12 cellular contexts compared by ENCODE assay signal in the genomic region with DNA sequence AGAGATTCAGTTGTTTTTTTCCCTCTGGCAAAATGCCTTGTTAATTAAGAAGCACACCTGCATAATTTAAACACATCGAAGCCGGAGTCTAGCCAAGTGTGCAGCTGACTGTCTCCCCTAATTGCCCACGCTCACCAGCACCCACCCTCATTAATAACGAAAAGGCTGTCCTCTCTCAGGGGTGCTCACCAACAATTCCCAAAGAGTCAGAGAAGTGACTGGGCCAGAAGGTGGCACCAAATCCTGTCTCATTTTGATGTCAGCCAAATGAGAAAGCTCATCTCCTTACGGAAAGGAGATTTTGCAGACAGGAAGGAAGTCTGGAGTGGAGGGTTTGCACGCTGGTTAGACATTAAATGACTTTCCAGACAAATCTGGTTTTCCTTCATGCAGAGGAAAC.
DNase-seq lines count a peak whose midpoint lies in the region; ATAC-seq, FAIRE-seq and TF ChIP-seq lines count a peak whose summit lies in the region.
"Had no signal": no experiment of that assay in that cellular context is flagged by ENCODE, and none has a peak within 500 bp of the region (broad histone marks: within the 10 kb centered on the region; RNA-seq: fewer than 3 reads in every experiment).

No MANE protein-coding gene starts in this region.

- no peak overlapping the region for H3K27ac Mint-ChIP-seq in activated CD4-positive, alpha-beta memory T cell treated with anti-CD3 and anti-CD28 coated beads, Interleukin-2, amount 10 ng/mL, durations not matched to agents 7 days and 5 days
- H3K27ac Mint-ChIP-seq: activated naive CD4-positive, alpha-beta T cell treated with anti-CD3 and anti-CD28 coated beads, Interleukin-2, amount 50 U/mL, for 24 hours had no signal

- no peak for ATAC-seq in HG02759 (IDR thresholded peaks at IDR 0.05; ENCODE audit: unreplicated experiment)

- H3K79me2 ChIP-seq in MM.1S (ENCODE audit: low read length): no peaks in the 10 kb centered on the region

- no peaks in the 10 kb centered on the region for H3K36me3 Mint-ChIP-seq in activated CD4-positive, alpha-beta memory T cell treated with anti-CD3 and anti-CD28 coated beads, Interleukin-2, amount 10 ng/mL, durations not matched to agents 7 days and 5 days (ENCODE audit: low read depth)
- H3K36me3 Mint-ChIP-seq: activated naive CD4-positive, alpha-beta T cell treated with anti-CD3 and anti-CD28 coated beads, Interleukin-2, amount 50 U/mL, for 24 hours had no signal

- CTCF ChIA-PET in activated CD4-positive, alpha-beta memory T cell treated with anti-CD3 and anti-CD28 coated beads, Interleukin-2, amount 10 ng/mL, durations not matched to agents 7 days and 5 days (lab: Charles Lee): no interaction called here

- no peaks in the 10 kb centered on the region for H3K4me1 ChIP-seq in MM.1S (ENCODE audit: low read length)
- H3K4me1 ChIP-seq in kidney (ENCODE audit: control insufficient read depth in 1 of 2, insufficient read depth in 1 of 2, low read depth in 1 of 2, low read length in 2 of 2): peaks cover 0 to 3% of the 10 kb centered on the region in 2 donors
- H3K4me1 ChIP-seq: prostate gland had no signal

- H3K9me3 Mint-ChIP-seq in activated CD4-positive, alpha-beta memory T cell treated with anti-CD3 and anti-CD28 coated beads, Interleukin-2, amount 10 ng/mL, durations not matched to agents 7 days and 5 days: no peaks in the 10 kb centered on the region
- H3K9me3 Mint-ChIP-seq: activated naive CD4-positive, alpha-beta T cell treated with anti-CD3 and anti-CD28 coated beads, Interleukin-2, amount 50 U/mL, for 24 hours had no signal

- no peak overlapping the region for H3K4me2 ChIP-seq in MM.1S (ENCODE audit: low read depth, low read length)

- H4K20me1 ChIP-seq in MM.1S (ENCODE audit: insufficient read depth, low read length): no peaks in the 10 kb centered on the region

- H3K27me3 ChIP-seq in MM.1S (replicated peaks; ENCODE audit: insufficient read depth, low read length): no peaks in the 10 kb centered on the region

- H3K4me3 ChIP-seq in MM.1S (ENCODE audit: low read length) (no peak overlapping the region), kidney (ENCODE audit: low read length in 2 of 2) (no peak overlapping the region)
- H3K4me3 ChIP-seq: prostate gland had no signal

- intact Hi-C loops in kidney (cut with DNase I): no loop called here

- H3K4me3 Mint-ChIP-seq in activated CD4-positive, alpha-beta memory T cell treated with anti-CD3 and anti-CD28 coated beads, Interleukin-2, amount 10 ng/mL, durations not matched to agents 7 days and 5 days: no peak overlapping the region
- H3K4me3 Mint-ChIP-seq: activated naive CD4-positive, alpha-beta T cell treated with anti-CD3 and anti-CD28 coated beads, Interleukin-2, amount 50 U/mL, for 24 hours had no signal

- DNase-seq in DMS114 treated with DMSO at 0.1 percent for 48 hours (lab: John Stamatoyannopoulos, UW; ENCODE audit: unreplicated experiment): peak; percentile 23
- DNase-seq in MM.1S: no peak
- peak; percentile 46 for DNase-seq in SW480 (ENCODE audit: low spot score)
- DNase-seq in kidney: no peak
- DNase-seq in activated naive CD4-positive, alpha-beta T cell (lab: John Stamatoyannopoulos, UW): no peak
- DNase-seq in 8988T: no peak
- DNase-seq in activated CD4-positive, alpha-beta memory T cell treated with anti-CD3 and anti-CD28 coated beads, Interleukin-2, amount 10 ng/mL, durations not matched to agents 7 days and 5 days: no peak
- DNase-seq: NCI-H226 had no signal

- H2AFZ ChIP-seq in MM.1S (ENCODE audit: low read length): no peak overlapping the region

- H3F3A ChIP-seq in MM.1S (ENCODE audit: insufficient read depth, low read length): no peaks in the 10 kb centered on the region

- H3K36me3 ChIP-seq in MM.1S (replicated peaks; ENCODE audit: insufficient read depth, low read length) (no peaks in the 10 kb centered on the region), kidney (ENCODE audit: control insufficient read depth in 1 of 2, insufficient read depth in 2 of 2, low read length in 2 of 2) (no peaks in the 10 kb centered on the region)
- H3K36me3 ChIP-seq: prostate gland had no signal

- no peaks in the 10 kb centered on the region for H3K4me1 Mint-ChIP-seq in activated CD4-positive, alpha-beta memory T cell treated with anti-CD3 and anti-CD28 coated beads, Interleukin-2, amount 10 ng/mL, durations not matched to agents 7 days and 5 days
- H3K4me1 Mint-ChIP-seq: activated naive CD4-positive, alpha-beta T cell treated with anti-CD3 and anti-CD28 coated beads, Interleukin-2, amount 50 U/mL, for 24 hours had no signal

- H3K27me3 Mint-ChIP-seq in activated CD4-positive, alpha-beta memory T cell treated with anti-CD3 and anti-CD28 coated beads, Interleukin-2, amount 10 ng/mL, durations not matched to agents 7 days and 5 days: no peaks in the 10 kb centered on the region

- no peak overlapping the region for H3K9ac ChIP-seq in MM.1S (ENCODE audit: low read length)
- H3K9ac ChIP-seq in kidney (ENCODE audit: low read length in 2 of 2): no peak overlapping the region

- H3K9me2 ChIP-seq in MM.1S (replicated peaks; ENCODE audit: insufficient read depth, low read length): no peaks in the 10 kb centered on the region

- H3K27ac ChIP-seq in MM.1S (ENCODE audit: low read length) (no peak overlapping the region), kidney (ENCODE audit: low read depth in 2 of 2, low read length in 2 of 2) (no peak overlapping the region)
- H3K27ac ChIP-seq: HL-60, prostate gland had no signal

- no peak for FAIRE-seq in kidney (lab: Jason Lieb, UNC)

- POLR2A ChIA-PET in activated CD4-positive, alpha-beta memory T cell treated with anti-CD3 and anti-CD28 coated beads, Interleukin-2, amount 10 ng/mL, durations not matched to agents 7 days and 5 days (lab: Charles Lee): no interaction called here

- no peaks in the 10 kb centered on the region for H3K9me3 ChIP-seq in MM.1S (replicated peaks; ENCODE audit: insufficient read depth, low read length)
- H3K9me3 ChIP-seq in kidney (ENCODE audit: control insufficient read depth in 1 of 2, low read length in 2 of 2): no peaks in the 10 kb centered on the region
- H3K9me3 ChIP-seq: prostate gland had no signal

- TF ChIP-seq CTCF in MM.1S (IDR thresholded peaks at IDR 0.05; ENCODE audit: low read length) (peak; percentile 9; the same call in 1 of the 2 replicates), kidney (IDR thresholded peaks at IDR 0.05; ENCODE audit: borderline replicate concordance, extremely low read depth, insufficient read depth) (peak; percentile 4)

Comparison
In these comparisons a context has a peak if more than half of its experiments do, and no peak if none do; other contexts are left out.
1. DNase-seq: peak in DMS114 treated with DMSO at 0.1 percent for 48 hours (single experiment) and SW480 (single experiment); none in MM.1S (single experiment), kidney (single experiment), activated naive CD4-positive, alpha-beta T cell (0 of 4), 8988T (single experiment) and activated CD4-positive, alpha-beta memory T cell treated with anti-CD3 and anti-CD28 coated beads, Interleukin-2, amount 10 ng/mL, durations not matched to agents 7 days and 5 days (single experiment).